Comparison of ENCODE assay signal across 8 cellular contexts in the genomic region with DNA sequence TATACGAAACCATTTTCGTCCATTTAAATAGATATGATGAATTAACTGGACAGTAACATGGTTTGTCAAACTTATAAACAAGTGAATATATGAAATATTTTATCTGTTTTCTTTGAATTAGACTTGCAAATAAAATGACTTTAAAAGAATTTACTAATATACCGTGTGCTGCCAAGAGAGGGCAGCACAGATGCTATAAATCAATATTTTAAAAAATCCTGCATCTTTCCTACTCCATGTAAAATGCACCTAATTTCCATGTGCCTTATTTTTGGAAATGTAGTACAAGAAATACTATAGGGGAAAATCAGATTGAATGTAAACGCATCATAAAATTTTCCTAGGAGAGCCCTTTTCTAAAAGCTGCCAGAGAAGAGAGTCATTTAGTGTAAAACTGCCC.
DNase-seq lines count a peak whose midpoint lies in the region; ATAC-seq, FAIRE-seq and TF ChIP-seq lines count a peak whose summit lies in the region.

No MANE protein-coding gene starts in this region.

- H3K27ac ChIP-seq in CD4-positive, alpha-beta T cell (ENCODE audit: low read depth, low read length): no peak overlapping the region
- H3K27ac ChIP-seq in liver (ENCODE audit: low read depth in 1 of 2, low read length in 2 of 2): no peak overlapping the region

- H3K9me3 Mint-ChIP-seq in CD4-positive, alpha-beta T cell: no peaks in the 10 kb centered on the region
- no peaks in the 10 kb centered on the region for H3K9me3 Mint-ChIP-seq in stimulated activated memory B cell treated with anti-CD40 and anti-IgM and Interleukin-4, amounts not matched to agents 10 μg/mL and 1 μg/mL and 100 μg/mL, for 72 hours

- CTCF ChIA-PET in CD4-positive, alpha-beta T cell (lab: Charles Lee): interaction anchor here (0.8 to 2.1 kb wide), 4 partner anchors 62 to 162 kb away, joined by 3 to 7 read pairs (median 5); partner anchors contain the start of gene PRKX

- no peak for DNase-seq in CD4-positive, alpha-beta T cell
- peak; percentile 14 for DNase-seq in HTR-8/SVneo (ENCODE audit: insufficient read length, low spot score)
- peak; percentile 13 for DNase-seq in amniotic epithelial cell (ENCODE audit: low read depth)
- no peak for DNase-seq in activated CD4-positive, alpha-beta T cell treated with anti-CD3 and anti-CD28 coated beads, Interleukin-2, amount 50 U/mL, for 48 hours
- no peak for DNase-seq in putamen (ENCODE audit: low spot score)

- WGBS in liver: 26% methylated on average over 4 of the region's 4 CpGs

- TF ChIP-seq CTCF in CD4-positive, alpha-beta T cell (IDR thresholded peaks at IDR 0.05): peak; percentile 62
- peak; percentile 45 for TF ChIP-seq CTCF in liver (IDR thresholded peaks at IDR 0.05; ENCODE audit: low read depth, low read length, missing input control)

- no peak overlapping the region for H3K4me3 Mint-ChIP-seq in CD4-positive, alpha-beta T cell
- no peak overlapping the region for H3K4me3 Mint-ChIP-seq in stimulated activated memory B cell treated with anti-CD40 and anti-IgM and Interleukin-4, amounts not matched to agents 10 μg/mL and 1 μg/mL and 100 μg/mL, for 72 hours

- no peaks in the 10 kb centered on the region for H3K27me3 ChIP-seq in CD4-positive, alpha-beta T cell (ENCODE audit: control insufficient read depth, insufficient read depth, low read length)
- H3K27me3 ChIP-seq in liver (ENCODE audit: control insufficient read depth in 4 of 4, insufficient read depth in 4 of 4, low read length in 3 of 4): no peaks in the 10 kb centered on the region

- no peak overlapping the region for H3K4me3 ChIP-seq in liver (ENCODE audit: low read depth in 1 of 3, low read length in 3 of 3)

- H3K4me1 ChIP-seq in liver (ENCODE audit: control insufficient read depth in 4 of 4, insufficient read depth in 4 of 4, low read length in 3 of 4): no peaks in the 10 kb centered on the region

- H3K36me3 ChIP-seq in liver (ENCODE audit: control insufficient read depth in 4 of 4, insufficient read depth in 3 of 4, low read depth in 1 of 4, low read length in 3 of 4): no peaks in the 10 kb centered on the region

- no peak overlapping the region for H3K9ac ChIP-seq in liver (ENCODE audit: low read depth in 1 of 2, low read length in 2 of 2)

- no peak for FAIRE-seq in HTR-8/SVneo (lab: Jason Lieb, UNC)

- H3K27ac Mint-ChIP-seq in CD4-positive, alpha-beta T cell: no peak overlapping the region
- no peak overlapping the region for H3K27ac Mint-ChIP-seq in stimulated activated memory B cell treated with anti-CD40 and anti-IgM and Interleukin-4, amounts not matched to agents 10 μg/mL and 1 μg/mL and 100 μg/mL, for 72 hours

- POLR2A ChIA-PET in CD4-positive, alpha-beta T cell (lab: Charles Lee): interaction anchor here (0.6 to 0.9 kb wide), 3 partner anchors 62 to 164 kb away, joined by 3 to 4 read pairs (median 3); partner anchors contain the start of gene PRKX

- H3K4me1 Mint-ChIP-seq in CD4-positive, alpha-beta T cell (ENCODE audit: low read depth): no peaks in the 10 kb centered on the region
- no peaks in the 10 kb centered on the region for H3K4me1 Mint-ChIP-seq in stimulated activated memory B cell treated with anti-CD40 and anti-IgM and Interleukin-4, amounts not matched to agents 10 μg/mL and 1 μg/mL and 100 μg/mL, for 72 hours

- no peaks in the 10 kb centered on the region for H3K9me3 ChIP-seq in CD4-positive, alpha-beta T cell (ENCODE audit: control insufficient read depth, low read length)
- H3K9me3 ChIP-seq in liver (ENCODE audit: control insufficient read depth in 4 of 4, low read length in 3 of 4): no peaks in the 10 kb centered on the region

- intact Hi-C loops in CD4-positive, alpha-beta T cell (cut with DNase I, micrococcal nuclease): loop anchor here (1.0 to 5.0 kb wide), 3 partner anchors 46 to 161 kb away; no protein-coding TSS in a partner anchor

- H3K36me3 Mint-ChIP-seq in CD4-positive, alpha-beta T cell (ENCODE audit: low read depth): peaks cover 27% of the 10 kb centered on the region
- H3K36me3 Mint-ChIP-seq in stimulated activated memory B cell treated with anti-CD40 and anti-IgM and Interleukin-4, amounts not matched to agents 10 μg/mL and 1 μg/mL and 100 μg/mL, for 72 hours: no peaks in the 10 kb centered on the region

- peak; percentile 59 to 70 for TF ChIP-seq RAD21 in liver (IDR thresholded peaks at IDR 0.05)

- H3K27me3 Mint-ChIP-seq in CD4-positive, alpha-beta T cell: no peaks in the 10 kb centered on the region
- no peaks in the 10 kb centered on the region for H3K27me3 Mint-ChIP-seq in stimulated activated memory B cell treated with anti-CD40 and anti-IgM and Interleukin-4, amounts not matched to agents 10 μg/mL and 1 μg/mL and 100 μg/mL, for 72 hours

- ATAC-seq in CD4-positive, alpha-beta T cell (ENCODE audit: poor library complexity): peak; percentile 41
- ATAC-seq in stimulated activated memory B cell treated with anti-CD40 and anti-IgM and Interleukin-4, amounts not matched to agents 10 μg/mL and 1 μg/mL and 100 μg/mL, for 72 hours: no peak
- ATAC-seq in HG03432 (IDR thresholded peaks at IDR 0.05; ENCODE audit: unreplicated experiment): no peak

TF ChIP-seq in liver, 16 proteins besides CTCF, POLR2A, EP300 and RAD21:
- TF ChIP-seq JUND (IDR thresholded peaks at IDR 0.05) (no peak), TAF1 (conservative IDR thresholded peaks at IDR 0.05) (no peak), RXRA (IDR thresholded peaks at IDR 0.05) (no peak), SP1 (IDR thresholded peaks at IDR 0.05) (no peak), ZBTB33 (IDR thresholded peaks at IDR 0.05) (no peak), YY1 (IDR thresholded peaks at IDR 0.05) (no peak), MAX (IDR thresholded peaks at IDR 0.05) (no peak)
- TF ChIP-seq, protein P1, sequence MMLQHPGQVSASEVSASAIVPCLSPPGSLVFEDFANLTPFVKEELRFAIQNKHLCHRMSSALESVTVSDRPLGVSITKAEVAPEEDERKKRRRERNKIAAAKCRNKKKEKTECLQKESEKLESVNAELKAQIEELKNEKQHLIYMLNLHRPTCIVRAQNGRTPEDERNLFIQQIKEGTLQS (IDR thresholded peaks at IDR 0.05): no peak
- TF ChIP-seq, protein P2, sequence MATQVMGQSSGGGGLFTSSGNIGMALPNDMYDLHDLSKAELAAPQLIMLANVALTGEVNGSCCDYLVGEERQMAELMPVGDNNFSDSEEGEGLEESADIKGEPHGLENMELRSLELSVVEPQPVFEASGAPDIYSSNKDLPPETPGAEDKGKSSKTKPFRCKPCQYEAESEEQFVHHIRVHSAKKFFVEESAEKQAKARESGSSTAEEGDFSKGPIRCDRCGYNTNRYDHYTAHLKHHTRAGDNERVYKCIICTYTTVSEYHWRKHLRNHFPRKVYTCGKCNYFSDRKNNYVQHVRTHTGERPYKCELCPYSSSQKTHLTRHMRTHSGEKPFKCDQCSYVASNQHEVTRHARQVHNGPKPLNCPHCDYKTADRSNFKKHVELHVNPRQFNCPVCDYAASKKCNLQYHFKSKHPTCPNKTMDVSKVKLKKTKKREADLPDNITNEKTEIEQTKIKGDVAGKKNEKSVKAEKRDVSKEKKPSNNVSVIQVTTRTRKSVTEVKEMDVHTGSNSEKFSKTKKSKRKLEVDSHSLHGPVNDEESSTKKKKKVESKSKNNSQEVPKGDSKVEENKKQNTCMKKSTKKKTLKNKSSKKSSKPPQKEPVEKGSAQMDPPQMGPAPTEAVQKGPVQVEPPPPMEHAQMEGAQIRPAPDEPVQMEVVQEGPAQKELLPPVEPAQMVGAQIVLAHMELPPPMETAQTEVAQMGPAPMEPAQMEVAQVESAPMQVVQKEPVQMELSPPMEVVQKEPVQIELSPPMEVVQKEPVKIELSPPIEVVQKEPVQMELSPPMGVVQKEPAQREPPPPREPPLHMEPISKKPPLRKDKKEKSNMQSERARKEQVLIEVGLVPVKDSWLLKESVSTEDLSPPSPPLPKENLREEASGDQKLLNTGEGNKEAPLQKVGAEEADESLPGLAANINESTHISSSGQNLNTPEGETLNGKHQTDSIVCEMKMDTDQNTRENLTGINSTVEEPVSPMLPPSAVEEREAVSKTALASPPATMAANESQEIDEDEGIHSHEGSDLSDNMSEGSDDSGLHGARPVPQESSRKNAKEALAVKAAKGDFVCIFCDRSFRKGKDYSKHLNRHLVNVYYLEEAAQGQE (IDR thresholded peaks at IDR 0.05): no peak

Comparison
In these comparisons a context has a peak if more than half of its experiments do, and no peak if none do; other contexts are left out.
1. DNase-seq: peak in HTR-8/SVneo (single experiment) and amniotic epithelial cell (single experiment); none in CD4-positive, alpha-beta T cell (0 of 10), activated CD4-positive, alpha-beta T cell treated with anti-CD3 and anti-CD28 coated beads, Interleukin-2, amount 50 U/mL, for 48 hours (0 of 2) and putamen (single experiment).